ENCODE assay signal across 1 cellular context in the genomic region with DNA sequence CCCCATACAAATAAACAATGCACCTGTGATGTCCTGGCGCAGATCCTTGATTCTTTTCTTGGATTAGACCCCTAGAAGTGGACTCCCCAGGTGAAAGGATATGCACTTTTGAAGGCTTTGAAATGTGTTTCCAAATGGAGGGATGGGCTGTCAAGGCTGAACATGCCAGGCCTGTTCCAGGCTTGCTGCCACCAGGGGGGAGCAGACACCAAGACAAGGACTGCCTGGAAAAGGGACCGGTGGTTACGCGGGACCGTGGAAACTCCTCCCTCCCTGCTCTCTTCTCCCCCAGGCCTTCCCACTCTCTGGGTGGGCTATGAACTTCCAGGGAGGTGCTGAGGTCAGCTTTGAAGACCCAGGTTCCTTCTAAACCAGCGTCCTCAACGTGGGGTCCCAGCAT.
TF ChIP-seq lines count a peak whose summit lies in the region.

No MANE protein-coding gene starts in this region.

TF ChIP-seq in GM12878, 131 proteins besides CTCF, POLR2A, EP300 and RAD21:
- TF ChIP-seq, protein P1, sequence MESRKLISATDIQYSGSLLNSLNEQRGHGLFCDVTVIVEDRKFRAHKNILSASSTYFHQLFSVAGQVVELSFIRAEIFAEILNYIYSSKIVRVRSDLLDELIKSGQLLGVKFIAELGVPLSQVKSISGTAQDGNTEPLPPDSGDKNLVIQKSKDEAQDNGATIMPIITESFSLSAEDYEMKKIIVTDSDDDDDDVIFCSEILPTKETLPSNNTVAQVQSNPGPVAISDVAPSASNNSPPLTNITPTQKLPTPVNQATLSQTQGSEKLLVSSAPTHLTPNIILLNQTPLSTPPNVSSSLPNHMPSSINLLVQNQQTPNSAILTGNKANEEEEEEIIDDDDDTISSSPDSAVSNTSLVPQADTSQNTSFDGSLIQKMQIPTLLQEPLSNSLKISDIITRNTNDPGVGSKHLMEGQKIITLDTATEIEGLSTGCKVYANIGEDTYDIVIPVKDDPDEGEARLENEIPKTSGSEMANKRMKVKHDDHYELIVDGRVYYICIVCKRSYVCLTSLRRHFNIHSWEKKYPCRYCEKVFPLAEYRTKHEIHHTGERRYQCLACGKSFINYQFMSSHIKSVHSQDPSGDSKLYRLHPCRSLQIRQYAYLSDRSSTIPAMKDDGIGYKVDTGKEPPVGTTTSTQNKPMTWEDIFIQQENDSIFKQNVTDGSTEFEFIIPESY (IDR thresholded peaks at IDR 0.05), result no peak
